In genomic region chr1:36217667-36218066, GRCh38 we compare ENCODE assay signal across 11 cellular contexts. TPM values are rescaled to one million over a fixed set of nuclear protein-coding genes. Genes with fewer than 3 reads are reported as not detected.
DNase-seq lines count a peak whose midpoint lies in the region; FAIRE-seq and TF ChIP-seq lines count a peak whose summit lies in the region.
"Had no signal": no experiment of that assay in that cellular context is flagged by ENCODE, and none has a peak within 500 bp of the region (broad histone marks: within the 10 kb centered on the region; RNA-seq: fewer than 3 reads in every experiment).

No MANE protein-coding gene starts in this region.

- no peaks in the 10 kb centered on the region for H3K9me3 Mint-ChIP-seq in T-helper 2 cell treated with Interferon-gamma antibody and Interleukin-4, amounts not matched to agents 5 μg/mL and 100 μg/mL, for 36 hours
- no peaks in the 10 kb centered on the region for H3K9me3 Mint-ChIP-seq in activated CD4-positive, alpha-beta T cell treated with anti-CD3 and anti-CD28 coated beads, Interleukin-2, amount 10 ng/mL, durations not matched to agents 7 days and 5 days

- H3K9me3 ChIP-seq in fibroblast of lung (ENCODE audit: control insufficient read depth, insufficient read depth, low read depth, low read length) (no peaks in the 10 kb centered on the region), neutrophil (no peaks in the 10 kb centered on the region), kidney (ENCODE audit: control insufficient read depth in 1 of 2, low read length in 2 of 2) (no peaks in the 10 kb centered on the region)

- H3K4me1 ChIP-seq in fibroblast of lung (ENCODE audit: control insufficient read depth, extremely low read depth, insufficient read depth, low read length): no peaks in the 10 kb centered on the region
- H3K4me1 ChIP-seq in neutrophil (ENCODE audit: control insufficient read depth in 1 of 2, insufficient read depth in 1 of 2, low read depth in 1 of 2, low read length in 1 of 2): peaks cover 23 to 24% of the 10 kb centered on the region in 2 experiments
- peaks cover 0 to 2% of the 10 kb centered on the region in 2 donors for H3K4me1 ChIP-seq in kidney (ENCODE audit: control insufficient read depth in 1 of 2, insufficient read depth in 1 of 2, low read depth in 1 of 2, low read length in 2 of 2)

- DNase-seq in EL (peak; percentile 25), RKO (ENCODE audit: low spot score) (peak; percentile 42), fibroblast of lung (ENCODE audit: low read depth in 2 of 2) (peak; percentile 39 to 71), epidermal melanocyte (ENCODE audit: insufficient read length, low spot score) (no peak), kidney (no peak)
- no peak for DNase-seq in T-helper 2 cell treated with Interferon-gamma antibody and Interleukin-4, amounts not matched to agents 5 μg/mL and 100 μg/mL, for 36 hours (ENCODE audit: low spot score)
- no peak for DNase-seq in activated CD4-positive, alpha-beta T cell treated with anti-CD3 and anti-CD28 coated beads, Interleukin-2, amount 10 ng/mL, durations not matched to agents 7 days and 5 days
- DNase-seq: activated CD8-positive, alpha-beta memory T cell treated with anti-CD3 and anti-CD28 coated beads, Interleukin-2, amount 10 ng/mL, durations not matched to agents 7 days and 5 days; H7 had no signal

- no peaks in the 10 kb centered on the region for H4K20me1 ChIP-seq in fibroblast of lung (ENCODE audit: control insufficient read depth, extremely low read depth, insufficient read depth, low read length)

- H3K27me3 ChIP-seq in fibroblast of lung (ENCODE audit: control insufficient read depth, insufficient read depth, low read length) (no peaks in the 10 kb centered on the region), neutrophil (no peaks in the 10 kb centered on the region)

- no peak overlapping the region for H3K4me3 Mint-ChIP-seq in T-helper 2 cell treated with Interferon-gamma antibody and Interleukin-4, amounts not matched to agents 5 μg/mL and 100 μg/mL, for 36 hours
- H3K4me3 Mint-ChIP-seq in activated CD4-positive, alpha-beta T cell treated with anti-CD3 and anti-CD28 coated beads, Interleukin-2, amount 10 ng/mL, durations not matched to agents 7 days and 5 days: no peak overlapping the region
- H3K4me3 Mint-ChIP-seq: activated CD8-positive, alpha-beta memory T cell treated with anti-CD3 and anti-CD28 coated beads, Interleukin-2, amount 10 ng/mL, durations not matched to agents 7 days and 5 days had no signal

- no peak overlapping the region for H3K4me2 ChIP-seq in fibroblast of lung (ENCODE audit: extremely low read depth, insufficient read depth, low read length)

- H3K36me3 ChIP-seq in fibroblast of lung (ENCODE audit: control insufficient read depth, insufficient read depth, low read length) (no peaks in the 10 kb centered on the region), neutrophil (no peaks in the 10 kb centered on the region), kidney (ENCODE audit: control insufficient read depth in 1 of 2, insufficient read depth in 2 of 2, low read length in 2 of 2) (no peaks in the 10 kb centered on the region)

- no peaks in the 10 kb centered on the region for H3K79me2 ChIP-seq in fibroblast of lung (ENCODE audit: control insufficient read depth, insufficient read depth, low read length)

- peak; percentile 36 to 60 for TF ChIP-seq CTCF in fibroblast of lung (conservative IDR thresholded peaks at IDR 0.05 in 1 of 2, IDR thresholded peaks at IDR 0.05 in 1 of 2; ENCODE audit: low read depth in 1 of 2, low read length in 2 of 2)
- no peak for TF ChIP-seq CTCF in neutrophil (IDR thresholded peaks at IDR 0.05)
- TF ChIP-seq CTCF in kidney (IDR thresholded peaks at IDR 0.05; ENCODE audit: borderline replicate concordance, extremely low read depth, insufficient read depth): no peak

- intact Hi-C loops in kidney (cut with DNase I): no loop called here

- H3K36me3 Mint-ChIP-seq in T-helper 2 cell treated with Interferon-gamma antibody and Interleukin-4, amounts not matched to agents 5 μg/mL and 100 μg/mL, for 36 hours (ENCODE audit: low read depth): no peaks in the 10 kb centered on the region
- no peaks in the 10 kb centered on the region for H3K36me3 Mint-ChIP-seq in activated CD4-positive, alpha-beta T cell treated with anti-CD3 and anti-CD28 coated beads, Interleukin-2, amount 10 ng/mL, durations not matched to agents 7 days and 5 days (ENCODE audit: low read depth)
- H3K36me3 Mint-ChIP-seq: activated CD8-positive, alpha-beta memory T cell treated with anti-CD3 and anti-CD28 coated beads, Interleukin-2, amount 10 ng/mL, durations not matched to agents 7 days and 5 days had no signal

- CTCF ChIA-PET in activated CD4-positive, alpha-beta T cell treated with anti-CD3 and anti-CD28 coated beads, Interleukin-2, amount 10 ng/mL, durations not matched to agents 7 days and 5 days (lab: Charles Lee): interaction anchor here (0.6 to 2.0 kb wide), 2 partner anchors 43 to 68 kb away, joined by 3 to 6 read pairs; partner anchors contain the start of gene TRAPPC3

- no peak overlapping the region for H2AFZ ChIP-seq in fibroblast of lung (ENCODE audit: low read length)

- no peak overlapping the region for H3K27ac Mint-ChIP-seq in T-helper 2 cell treated with Interferon-gamma antibody and Interleukin-4, amounts not matched to agents 5 μg/mL and 100 μg/mL, for 36 hours
- no peak overlapping the region for H3K27ac Mint-ChIP-seq in activated CD4-positive, alpha-beta T cell treated with anti-CD3 and anti-CD28 coated beads, Interleukin-2, amount 10 ng/mL, durations not matched to agents 7 days and 5 days
- H3K27ac Mint-ChIP-seq: activated CD8-positive, alpha-beta memory T cell treated with anti-CD3 and anti-CD28 coated beads, Interleukin-2, amount 10 ng/mL, durations not matched to agents 7 days and 5 days had no signal

- H3K4me3 ChIP-seq in fibroblast of lung (replicated peaks in 1 of 4; ENCODE audit: control extremely low read depth in 1 of 4, insufficient read depth in 1 of 4, low read depth in 3 of 4, low read length in 4 of 4): no peak overlapping the region
- H3K4me3 ChIP-seq in neutrophil (ENCODE audit: low read depth in 1 of 2, low read length in 1 of 2): peak overlapping the region in 1 of 2 experiments; percentile 7
- no peak overlapping the region for H3K4me3 ChIP-seq in kidney (ENCODE audit: low read length in 2 of 2)

- no peak for FAIRE-seq in kidney (lab: Jason Lieb, UNC)

- H3K27me3 Mint-ChIP-seq in T-helper 2 cell treated with Interferon-gamma antibody and Interleukin-4, amounts not matched to agents 5 μg/mL and 100 μg/mL, for 36 hours (ENCODE audit: low read depth): no peaks in the 10 kb centered on the region
- no peaks in the 10 kb centered on the region for H3K27me3 Mint-ChIP-seq in activated CD4-positive, alpha-beta T cell treated with anti-CD3 and anti-CD28 coated beads, Interleukin-2, amount 10 ng/mL, durations not matched to agents 7 days and 5 days
- H3K27me3 Mint-ChIP-seq: activated CD8-positive, alpha-beta memory T cell treated with anti-CD3 and anti-CD28 coated beads, Interleukin-2, amount 10 ng/mL, durations not matched to agents 7 days and 5 days had no signal

- H3K27ac ChIP-seq in fibroblast of lung (ENCODE audit: insufficient read depth, low read length): no peak overlapping the region
- H3K27ac ChIP-seq in neutrophil: peak overlapping the region; percentile 61
- no peak overlapping the region for H3K27ac ChIP-seq in kidney (ENCODE audit: low read depth in 2 of 2, low read length in 2 of 2)
- H3K27ac ChIP-seq: epithelial cell of prostate had no signal

- no peak overlapping the region for H3K9ac ChIP-seq in fibroblast of lung (ENCODE audit: insufficient read depth, low read length)
- no peak overlapping the region for H3K9ac ChIP-seq in kidney (ENCODE audit: low read length in 2 of 2)

- H3K4me1 Mint-ChIP-seq in T-helper 2 cell treated with Interferon-gamma antibody and Interleukin-4, amounts not matched to agents 5 μg/mL and 100 μg/mL, for 36 hours (ENCODE audit: low read depth): peaks cover 6% of the 10 kb centered on the region
- H3K4me1 Mint-ChIP-seq in activated CD4-positive, alpha-beta T cell treated with anti-CD3 and anti-CD28 coated beads, Interleukin-2, amount 10 ng/mL, durations not matched to agents 7 days and 5 days: peaks cover 8% of the 10 kb centered on the region

- POLR2A ChIA-PET in activated CD4-positive, alpha-beta T cell treated with anti-CD3 and anti-CD28 coated beads, Interleukin-2, amount 10 ng/mL, durations not matched to agents 7 days and 5 days (lab: Charles Lee): no interaction called here

RNA-seq across cellular contexts. Expression of gene THRAP3, which starts 6.6 kb away (rescaled TPM):
- total RNA-seq in fibroblast of lung: 67.5 and 92.5 TPM in 2 replicates
- polyA plus RNA-seq in fibroblast of lung: 96.4 and 97.5 TPM in 2 replicates
- 69.5 and 80.1 TPM in 2 replicates for polyA plus RNA-seq in fibroblast of lung (2012)
- 46.3 and 51.7 TPM in 2 replicates for polyA minus RNA-seq in fibroblast of lung (ENCODE audit: low replicate concordance)
- 102 TPM for total RNA-seq in kidney
- 28.0 TPM for polyA plus RNA-seq in kidney (ENCODE audit: insufficient read depth, low read depth, low replicate concordance)
- total RNA-seq in activated CD4-positive, alpha-beta T cell treated with anti-CD3 and anti-CD28 coated beads, Interleukin-2, amount 10 ng/mL, durations not matched to agents 7 days and 5 days: 100 to 1,000 TPM; 142 to 167 TPM

Comparison
In these comparisons a context has a peak if more than half of its experiments do, and no peak if none do; other contexts are left out.
1. DNase-seq: peak in EL (single experiment), RKO (single experiment) and fibroblast of lung (2 of 2); none in epidermal melanocyte (single experiment), kidney (single experiment), T-helper 2 cell treated with Interferon-gamma antibody and Interleukin-4, amounts not matched to agents 5 μg/mL and 100 μg/mL, for 36 hours (single experiment) and activated CD4-positive, alpha-beta T cell treated with anti-CD3 and anti-CD28 coated beads, Interleukin-2, amount 10 ng/mL, durations not matched to agents 7 days and 5 days (single experiment).
2. CTCF ChIP-seq: peak in fibroblast of lung (2 of 2); none in neutrophil (single experiment) and kidney (single experiment).